ENCODE assay signal across 15 cellular contexts in genomic region chr1:150778409-150778808, GRCh38. TPM values are rescaled to one million over a fixed set of nuclear protein-coding genes. Genes with fewer than 3 reads are reported as not detected.
"Had no signal": no experiment of that assay in that cellular context is flagged by ENCODE, and none has a peak within 500 bp of the region (broad histone marks: within the 10 kb centered on the region; RNA-seq: fewer than 3 reads in every experiment).

No MANE protein-coding gene starts in this region.

- H3K27me3 ChIP-seq: ascending aorta, cardiac muscle cell had no signal

- ATAC-seq: activated naive CD8-positive, alpha-beta T cell treated with anti-CD3 and anti-CD28 coated beads, Interleukin-2, amount 50 U/mL, for 24 hours; left colon; mucosa of descending colon; naive thymus-derived CD4-positive, alpha-beta T cell; stimulated activated memory B cell treated with anti-CD40 and anti-IgM and Interleukin-4, amounts not matched to agents 10 μg/mL and 1 μg/mL and 100 μg/mL, for 72 hours had no signal

- FAIRE-seq: urothelium cell line had no signal

- H3K4me3 ChIP-seq: ascending aorta, cardiac muscle cell, mucosa of descending colon had no signal

- DNase-seq: activated CD4-positive, alpha-beta T cell treated with anti-CD3 and anti-CD28 coated beads, Interleukin-2, amount 10 ng/mL, durations not matched to agents 7 days and 5 days; activated CD8-positive, alpha-beta memory T cell treated with anti-CD3 and anti-CD28 coated beads for 24 hours; activated naive CD4-positive, alpha-beta T cell treated with anti-CD3 and anti-CD28 coated beads for 36 hours; activated naive CD8-positive, alpha-beta T cell treated with anti-CD3 and anti-CD28 coated beads, Interleukin-2, amount 50 U/mL, for 24 hours; endodermal cell; left colon; mucosa of descending colon; naive thymus-derived CD4-positive, alpha-beta T cell had no signal

- H3K27ac ChIP-seq: ascending aorta, cardiac muscle cell, parathyroid adenoma had no signal

- H3K9me3 ChIP-seq: ascending aorta, mucosa of descending colon had no signal

- H3K36me3 ChIP-seq: ascending aorta, cardiac muscle cell had no signal

- H3K4me1 ChIP-seq: ascending aorta, parathyroid adenoma had no signal

RNA-seq across cellular contexts. Expression of gene CTSS, which starts 12.8 kb away (rescaled TPM):
- total RNA-seq: endodermal cell had no signal
- polyA plus RNA-seq: cardiac muscle cell had no signal

RNA-seq across cellular contexts. Expression of gene HORMAD1, which starts 57.7 kb away (rescaled TPM):
- total RNA-seq: activated naive CD4-positive, alpha-beta T cell treated with anti-CD3 and anti-CD28 coated beads for 36 hours; ascending aorta; cardiac muscle cell; dermis microvascular lymphatic vessel endothelial cell; endodermal cell; renal cortical epithelial cell had no signal
- polyA plus RNA-seq: cardiac muscle cell; naive thymus-derived CD4-positive, alpha-beta T cell had no signal
